In genomic region chr4:102281171-102281842, GRCh38 we compare ENCODE assay signal across 13 cellular contexts.
"Had no signal": no experiment of that assay in that cellular context is flagged by ENCODE, and none has a peak within 500 bp of the region (broad histone marks: within the 10 kb centered on the region; RNA-seq: fewer than 3 reads in every experiment).

No MANE protein-coding gene starts in this region.

- DNase-seq: activated CD4-positive, alpha-beta T cell treated with anti-CD3 and anti-CD28 coated beads, Interleukin-2, amount 50 U/mL, for 48 hours; activated naive CD4-positive, alpha-beta T cell treated with anti-CD3 and anti-CD28 coated beads, Interleukin-2, amount 50 U/mL, for 16 hours; activated T-cell treated with anti-CD3 and anti-CD28 coated beads, Interleukin-2, amount 50 U/mL, for 1 hour; amniotic stem cell; colonic mucosa; foreskin keratinocyte; left cardiac atrium; midbrain; psoas muscle; thyroid gland had no signal

- H3K27ac ChIP-seq: colonic mucosa, foreskin keratinocyte, psoas muscle, thyroid gland had no signal

- H3K4me3 ChIP-seq: colonic mucosa, psoas muscle, thyroid gland had no signal

- H3K4me3 Mint-ChIP-seq: neural crest cell had no signal

- H3K36me3 ChIP-seq: colonic mucosa, thyroid gland had no signal

- H3K4me1 ChIP-seq: colonic mucosa, foreskin keratinocyte, psoas muscle, thyroid gland had no signal

- H3K27me3 ChIP-seq: colonic mucosa, foreskin keratinocyte, thyroid gland had no signal

- ATAC-seq: activated CD4-positive, CD25-positive, alpha-beta regulatory T cell treated with anti-CD3 and anti-CD28 coated beads, Interleukin-2, amount 50 U/mL, for 24 hours; foreskin keratinocyte; left cardiac atrium; psoas muscle; sciatic nerve had no signal

- H3K4me1 Mint-ChIP-seq: neural crest cell had no signal

- H3K9me3 ChIP-seq: colonic mucosa, psoas muscle, thyroid gland had no signal
